Comparison of ENCODE assay signal across 14 cellular contexts in genomic region chr2:11097038-11097720, GRCh38. TPM values are rescaled to one million over a fixed set of nuclear protein-coding genes. Genes with fewer than 3 reads are reported as not detected.
A peak's percentile ranks its signal among the peaks of the same experiment; 100 is the strongest.
DNase-seq lines count a peak whose midpoint lies in the region; ATAC-seq, FAIRE-seq and TF ChIP-seq lines count a peak whose summit lies in the region.
"Had no signal": no experiment of that assay in that cellular context is flagged by ENCODE, and none has a peak within 500 bp of the region (broad histone marks: within the 10 kb centered on the region; RNA-seq: fewer than 3 reads in every experiment).

No MANE protein-coding gene starts in this region.

- no peak for TF ChIP-seq CTCF in astrocyte (IDR thresholded peaks at IDR 0.05; ENCODE audit: insufficient read depth, low read depth, low read length)
- TF ChIP-seq CTCF in left ventricle myocardium inferior (IDR thresholded peaks at IDR 0.05; ENCODE audit: borderline replicate concordance), result no peak
- TF ChIP-seq CTCF in progenitor cell of endocrine pancreas (IDR thresholded peaks at IDR 0.05; ENCODE audit: unreplicated experiment), result no peak

- intact Hi-C loops in left ventricle myocardium inferior (cut with micrococcal nuclease), result no loop called here

- H3K4me3 ChIP-seq in astrocyte (ENCODE audit: insufficient read depth, low read depth, low read length) (no peak overlapping the region), left ventricle myocardium inferior (no peak overlapping the region)
- H3K4me3 ChIP-seq: BLaER1 had no signal

- no peak overlapping the region for H3K4me3 Mint-ChIP-seq in astrocyte (ENCODE audit: unreplicated experiment)
- H3K4me3 Mint-ChIP-seq in progenitor cell of endocrine pancreas (ENCODE audit: low read depth), result no peak overlapping the region
- H3K4me3 Mint-ChIP-seq: activated B cell treated with CpG ODN at 0.5 μM for 24 hours, neural crest cell had no signal

- no peaks in the 10 kb centered on the region for H4K20me1 ChIP-seq in astrocyte (ENCODE audit: insufficient read depth, low read length)
- H4K20me1 ChIP-seq: BLaER1 had no signal

- peaks cover 14% of the 10 kb centered on the region for H3K4me1 Mint-ChIP-seq in astrocyte (ENCODE audit: low read depth, unreplicated experiment)
- H3K4me1 Mint-ChIP-seq in progenitor cell of endocrine pancreas (ENCODE audit: low read depth), result no peaks in the 10 kb centered on the region
- H3K4me1 Mint-ChIP-seq: activated B cell treated with CpG ODN at 0.5 μM for 24 hours, neural crest cell had no signal

- H3K79me2 ChIP-seq in astrocyte (ENCODE audit: insufficient read depth, low read length), result no peaks in the 10 kb centered on the region

- H3K27me3 Mint-ChIP-seq in astrocyte (ENCODE audit: low read depth, unreplicated experiment) (peaks cover 24% of the 10 kb centered on the region), progenitor cell of endocrine pancreas (peaks cover 14% of the 10 kb centered on the region)

- peak; percentile 44 for DNase-seq in 8988T
- peak; percentile 42 for DNase-seq in H54 (ENCODE audit: insufficient read length, low spot score)
- DNase-seq in astrocyte (ENCODE audit: low read depth), result peak; percentile 72
- peak; percentile 31 for DNase-seq in left ventricle myocardium inferior
- DNase-seq in activated T-cell treated with anti-CD3 and anti-CD28 coated beads, Interleukin-2, amount 50 U/mL, for 48 hours, result no peak
- DNase-seq in occipital lobe (lab: John Stamatoyannopoulos, UW), result no peak
- no peak for DNase-seq in progenitor cell of endocrine pancreas (ENCODE audit: low spot score, unreplicated experiment)
- DNase-seq: activated B cell treated with CpG ODN at 0.5 μM for 24 hours, GDM1, NCI-H524 treated with DMSO at 0.1 percent for 48 hours had no signal

- H3K36me3 Mint-ChIP-seq in astrocyte (ENCODE audit: low read depth, unreplicated experiment), result no peaks in the 10 kb centered on the region
- H3K36me3 Mint-ChIP-seq in progenitor cell of endocrine pancreas (ENCODE audit: insufficient read depth), result no peaks in the 10 kb centered on the region

- TF ChIP-seq POLR2A in H54 (IDR thresholded peaks at IDR 0.05; ENCODE audit: low read depth, low read length), result no peak

- no peaks in the 10 kb centered on the region for H3K9me3 ChIP-seq in astrocyte (ENCODE audit: insufficient read depth, low read depth, low read length)
- H3K9me3 ChIP-seq in left ventricle myocardium inferior (replicated peaks), result no peaks in the 10 kb centered on the region
- H3K9me3 ChIP-seq: BLaER1 had no signal

- H3K27me3 ChIP-seq in astrocyte (ENCODE audit: insufficient read depth, low read length), result peaks cover 4% of the 10 kb centered on the region
- H3K27me3 ChIP-seq in left ventricle myocardium inferior (ENCODE audit: low read depth), result peaks cover 11% of the 10 kb centered on the region
- H3K27me3 ChIP-seq: BLaER1 had no signal

- H3K27ac Mint-ChIP-seq in astrocyte (ENCODE audit: unreplicated experiment), result peak overlapping the region; percentile 34
- H3K27ac Mint-ChIP-seq in progenitor cell of endocrine pancreas, result no peak overlapping the region
- H3K27ac Mint-ChIP-seq: activated B cell treated with CpG ODN at 0.5 μM for 24 hours had no signal

- no peak for ATAC-seq in GM21447 (IDR thresholded peaks at IDR 0.05; ENCODE audit: unreplicated experiment)

- H3K9me3 Mint-ChIP-seq in astrocyte (ENCODE audit: unreplicated experiment) (peaks cover 4% of the 10 kb centered on the region), progenitor cell of endocrine pancreas (ENCODE audit: low read depth) (no peaks in the 10 kb centered on the region)
- H3K9me3 Mint-ChIP-seq: activated B cell treated with CpG ODN at 0.5 μM for 24 hours, neural crest cell had no signal

- H3K27ac ChIP-seq in astrocyte (ENCODE audit: low read depth, low read length), result no peak overlapping the region
- no peak overlapping the region for H3K27ac ChIP-seq in left ventricle myocardium inferior (replicated peaks)
- H3K27ac ChIP-seq: BLaER1, epithelial cell of prostate had no signal

- H3K4me1 ChIP-seq in astrocyte (ENCODE audit: insufficient read depth, low read length) (peaks cover 4% of the 10 kb centered on the region), left ventricle myocardium inferior (no peaks in the 10 kb centered on the region)
- H3K4me1 ChIP-seq: BLaER1 had no signal

- H3K4me2 ChIP-seq in astrocyte (ENCODE audit: low read length), result no peak overlapping the region
- H3K4me2 ChIP-seq: BLaER1 had no signal

- H3K9ac ChIP-seq in astrocyte (ENCODE audit: low read length), result no peak overlapping the region
- H3K9ac ChIP-seq: BLaER1 had no signal

- no peaks in the 10 kb centered on the region for H3K36me3 ChIP-seq in astrocyte (ENCODE audit: insufficient read depth, low read length)
- H3K36me3 ChIP-seq in left ventricle myocardium inferior, result no peaks in the 10 kb centered on the region
- H3K36me3 ChIP-seq: BLaER1 had no signal

- no peak overlapping the region for H2AFZ ChIP-seq in astrocyte (ENCODE audit: low read depth, low read length)

- peak; percentile 48 for FAIRE-seq in H54 (lab: Jason Lieb, UNC)
- FAIRE-seq in astrocyte (lab: Jason Lieb, UNC), result peak; percentile 73

RNA-seq across cellular contexts. Expression of gene SLC66A3, which starts 58.1 kb away (rescaled TPM):
- 14.3 and 16.0 TPM in 2 replicates for total RNA-seq in astrocyte
- 7.8 TPM for total RNA-seq in left ventricle myocardium inferior
- 9.8 TPM for total RNA-seq in occipital lobe
- 5.0 and 5.4 TPM in 2 replicates for total RNA-seq in progenitor cell of endocrine pancreas

Comparison
In these comparisons a context has a peak if more than half of its experiments do, and no peak if none do; other contexts are left out.
1. DNase-seq: peak in 8988T (single experiment), H54 (single experiment), astrocyte (single experiment) and left ventricle myocardium inferior (single experiment); none in activated T-cell treated with anti-CD3 and anti-CD28 coated beads, Interleukin-2, amount 50 U/mL, for 48 hours (0 of 2), occipital lobe (single experiment) and progenitor cell of endocrine pancreas (single experiment).